ENCODE assay signal across 1 cellular context in the genomic region with DNA sequence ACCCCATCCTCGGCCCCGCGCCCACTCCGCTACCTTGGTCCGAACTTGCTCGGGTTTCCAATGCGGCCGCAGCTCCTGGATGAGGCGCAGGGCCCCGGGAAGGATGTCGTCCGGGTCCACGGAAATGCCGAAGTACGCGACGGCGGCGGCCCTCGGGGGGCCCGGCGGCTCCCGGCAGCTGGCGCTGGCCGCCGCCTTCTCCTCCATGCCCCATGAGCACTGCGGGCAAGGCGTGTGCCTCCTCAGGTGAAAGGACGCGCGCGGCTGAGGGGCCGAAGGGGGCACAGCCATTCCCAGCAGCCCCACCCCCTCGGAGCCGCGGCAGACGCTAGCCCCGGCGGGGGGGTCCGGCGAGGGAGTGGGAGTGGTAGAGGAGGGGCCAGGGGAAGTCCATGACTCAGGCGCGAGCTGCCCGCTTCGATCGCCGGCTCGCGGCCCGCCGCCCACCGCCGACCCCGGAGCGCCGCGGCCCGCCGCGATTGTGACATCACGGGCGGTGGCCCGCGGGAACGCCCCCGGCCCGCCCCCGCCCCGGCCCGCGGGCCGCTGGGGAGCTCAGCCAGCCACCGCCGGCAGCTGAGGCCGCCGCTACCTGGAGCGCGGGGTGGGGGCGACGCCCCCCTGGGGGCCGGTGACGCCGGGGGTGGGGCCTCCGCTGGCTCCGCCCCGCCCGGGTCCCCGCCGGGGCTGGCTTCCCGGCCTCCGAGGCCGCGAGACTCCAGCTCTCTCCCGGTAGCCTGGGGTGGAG.
A peak's percentile ranks its signal among the peaks of the same experiment; 100 is the strongest.
TF ChIP-seq lines count a peak whose summit lies in the region.

A gene with protein sequence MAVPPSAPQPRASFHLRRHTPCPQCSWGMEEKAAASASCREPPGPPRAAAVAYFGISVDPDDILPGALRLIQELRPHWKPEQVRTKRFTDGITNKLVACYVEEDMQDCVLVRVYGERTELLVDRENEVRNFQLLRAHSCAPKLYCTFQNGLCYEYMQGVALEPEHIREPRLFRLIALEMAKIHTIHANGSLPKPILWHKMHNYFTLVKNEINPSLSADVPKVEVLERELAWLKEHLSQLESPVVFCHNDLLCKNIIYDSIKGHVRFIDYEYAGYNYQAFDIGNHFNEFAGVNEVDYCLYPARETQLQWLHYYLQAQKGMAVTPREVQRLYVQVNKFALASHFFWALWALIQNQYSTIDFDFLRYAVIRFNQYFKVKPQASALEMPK (minus strand): TSS at position 483 of the 748 bp plus-strand sequence. CDS start 192 bp downstream, at position 291.

TF ChIP-seq in HepG2, 621 proteins besides CTCF, POLR2A, EP300 and RAD21 (continued from another document and continues in another):
- TF ChIP-seq, protein P1, sequence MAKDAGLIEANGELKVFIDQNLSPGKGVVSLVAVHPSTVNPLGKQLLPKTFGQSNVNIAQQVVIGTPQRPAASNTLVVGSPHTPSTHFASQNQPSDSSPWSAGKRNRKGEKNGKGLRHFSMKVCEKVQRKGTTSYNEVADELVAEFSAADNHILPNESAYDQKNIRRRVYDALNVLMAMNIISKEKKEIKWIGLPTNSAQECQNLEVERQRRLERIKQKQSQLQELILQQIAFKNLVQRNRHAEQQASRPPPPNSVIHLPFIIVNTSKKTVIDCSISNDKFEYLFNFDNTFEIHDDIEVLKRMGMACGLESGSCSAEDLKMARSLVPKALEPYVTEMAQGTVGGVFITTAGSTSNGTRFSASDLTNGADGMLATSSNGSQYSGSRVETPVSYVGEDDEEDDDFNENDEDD (CRISPR knock-in tag; IDR thresholded peaks at IDR 0.05; ENCODE audit: borderline replicate concordance), result peak; percentile 12; the same call in 1 of the 2 replicates
- TF ChIP-seq ZNF546 (CRISPR knock-in tag; conservative IDR thresholded peaks at IDR 0.05), result 0 out of 2 replicates have a peak, but pooled peaks have one; percentile 66
- TF ChIP-seq, protein P2, sequence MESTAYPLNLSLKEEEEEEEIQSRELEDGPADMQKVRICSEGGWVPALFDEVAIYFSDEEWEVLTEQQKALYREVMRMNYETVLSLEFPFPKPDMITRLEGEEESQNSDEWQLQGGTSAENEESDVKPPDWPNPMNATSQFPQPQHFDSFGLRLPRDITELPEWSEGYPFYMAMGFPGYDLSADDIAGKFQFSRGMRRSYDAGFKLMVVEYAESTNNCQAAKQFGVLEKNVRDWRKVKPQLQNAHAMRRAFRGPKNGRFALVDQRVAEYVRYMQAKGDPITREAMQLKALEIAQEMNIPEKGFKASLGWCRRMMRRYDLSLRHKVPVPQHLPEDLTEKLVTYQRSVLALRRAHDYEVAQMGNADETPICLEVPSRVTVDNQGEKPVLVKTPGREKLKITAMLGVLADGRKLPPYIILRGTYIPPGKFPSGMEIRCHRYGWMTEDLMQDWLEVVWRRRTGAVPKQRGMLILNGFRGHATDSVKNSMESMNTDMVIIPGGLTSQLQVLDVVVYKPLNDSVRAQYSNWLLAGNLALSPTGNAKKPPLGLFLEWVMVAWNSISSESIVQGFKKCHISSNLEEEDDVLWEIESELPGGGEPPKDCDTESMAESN (CRISPR knock-in tag; conservative IDR thresholded peaks at IDR 0.05), result 0 out of 2 replicates have a peak, but pooled peaks have one; percentile 29
- peak; percentile 54; the same call in 1 of the 2 replicates for TF ChIP-seq KDM2A (CRISPR knock-in tag; IDR thresholded peaks at IDR 0.05; ENCODE audit: borderline replicate concordance, low read depth)
- TF ChIP-seq, protein P3, sequence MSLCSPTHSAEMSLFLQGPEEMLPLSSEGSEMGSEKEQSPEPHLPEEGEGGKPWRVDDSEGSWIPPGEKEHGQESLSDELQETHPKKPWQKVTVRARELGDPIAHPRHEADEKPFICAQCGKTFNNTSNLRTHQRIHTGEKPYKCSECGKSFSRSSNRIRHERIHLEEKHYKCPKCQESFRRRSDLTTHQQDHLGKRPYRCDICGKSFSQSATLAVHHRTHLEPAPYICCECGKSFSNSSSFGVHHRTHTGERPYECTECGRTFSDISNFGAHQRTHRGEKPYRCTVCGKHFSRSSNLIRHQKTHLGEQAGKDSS (CRISPR knock-in tag; IDR thresholded peaks at IDR 0.05; ENCODE audit: borderline replicate concordance, low read depth), result no peak
- TF ChIP-seq, protein P4, sequence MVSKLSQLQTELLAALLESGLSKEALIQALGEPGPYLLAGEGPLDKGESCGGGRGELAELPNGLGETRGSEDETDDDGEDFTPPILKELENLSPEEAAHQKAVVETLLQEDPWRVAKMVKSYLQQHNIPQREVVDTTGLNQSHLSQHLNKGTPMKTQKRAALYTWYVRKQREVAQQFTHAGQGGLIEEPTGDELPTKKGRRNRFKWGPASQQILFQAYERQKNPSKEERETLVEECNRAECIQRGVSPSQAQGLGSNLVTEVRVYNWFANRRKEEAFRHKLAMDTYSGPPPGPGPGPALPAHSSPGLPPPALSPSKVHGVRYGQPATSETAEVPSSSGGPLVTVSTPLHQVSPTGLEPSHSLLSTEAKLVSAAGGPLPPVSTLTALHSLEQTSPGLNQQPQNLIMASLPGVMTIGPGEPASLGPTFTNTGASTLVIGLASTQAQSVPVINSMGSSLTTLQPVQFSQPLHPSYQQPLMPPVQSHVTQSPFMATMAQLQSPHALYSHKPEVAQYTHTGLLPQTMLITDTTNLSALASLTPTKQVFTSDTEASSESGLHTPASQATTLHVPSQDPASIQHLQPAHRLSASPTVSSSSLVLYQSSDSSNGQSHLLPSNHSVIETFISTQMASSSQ (IDR thresholded peaks at IDR 0.05; ENCODE audit: low read depth), result no peak
- TF ChIP-seq, protein P4 (CRISPR knock-in tag; IDR thresholded peaks at IDR 0.05; ENCODE audit: borderline replicate concordance), result 0 out of 2 replicates have a peak, but pooled peaks have one; percentile 61
- TF ChIP-seq, protein P5, sequence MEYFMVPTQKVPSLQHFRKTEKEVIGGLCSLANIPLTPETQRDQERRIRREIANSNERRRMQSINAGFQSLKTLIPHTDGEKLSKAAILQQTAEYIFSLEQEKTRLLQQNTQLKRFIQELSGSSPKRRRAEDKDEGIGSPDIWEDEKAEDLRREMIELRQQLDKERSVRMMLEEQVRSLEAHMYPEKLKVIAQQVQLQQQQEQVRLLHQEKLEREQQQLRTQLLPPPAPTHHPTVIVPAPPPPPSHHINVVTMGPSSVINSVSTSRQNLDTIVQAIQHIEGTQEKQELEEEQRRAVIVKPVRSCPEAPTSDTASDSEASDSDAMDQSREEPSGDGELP (IDR thresholded peaks at IDR 0.05; ENCODE audit: borderline replicate concordance, low read depth), result peak; percentile 7; the same call in 1 of the 2 replicates
- TF ChIP-seq SOX13 (IDR thresholded peaks at IDR 0.05), result no peak
- TF ChIP-seq SOX13 (CRISPR knock-in tag; conservative IDR thresholded peaks at IDR 0.05 in 1 of 2, IDR thresholded peaks at IDR 0.05 in 1 of 2), result 0 out of 4 replicates have a peak, but pooled peaks of 1 of the 2 experiments have one; percentile 18
- TF ChIP-seq ZSCAN22 (CRISPR knock-in tag; IDR thresholded peaks at IDR 0.05), result no peak
- TF ChIP-seq SAP130 (CRISPR knock-in tag; IDR thresholded peaks at IDR 0.05; ENCODE audit: low read depth), result peak; percentile 66; the same call in 1 of the 2 replicates
- TF ChIP-seq HNRNPK (IDR thresholded peaks at IDR 0.05; ENCODE audit: low read depth, low read length, poor library complexity, severe bottlenecking), result peak; percentile 67
- 0 out of 2 replicates have a peak, but pooled peaks have one; percentile 48 for TF ChIP-seq YEATS4 (CRISPR knock-in tag; IDR thresholded peaks at IDR 0.05; ENCODE audit: borderline replicate concordance)
- peak; percentile 56; the same call in 1 of the 2 replicates for TF ChIP-seq SP5 (CRISPR knock-in tag; IDR thresholded peaks at IDR 0.05; ENCODE audit: borderline replicate concordance, low read depth)
- TF ChIP-seq POLR2AphosphoS5 (IDR thresholded peaks at IDR 0.05; ENCODE audit: low read depth, low read length), result 0 out of 2 replicates have a peak, but pooled peaks have one; percentile 26
- peak; percentile 35; the same call in 1 of the 2 replicates for TF ChIP-seq ZNF768 (CRISPR knock-in tag; IDR thresholded peaks at IDR 0.05)
- TF ChIP-seq, protein P6, sequence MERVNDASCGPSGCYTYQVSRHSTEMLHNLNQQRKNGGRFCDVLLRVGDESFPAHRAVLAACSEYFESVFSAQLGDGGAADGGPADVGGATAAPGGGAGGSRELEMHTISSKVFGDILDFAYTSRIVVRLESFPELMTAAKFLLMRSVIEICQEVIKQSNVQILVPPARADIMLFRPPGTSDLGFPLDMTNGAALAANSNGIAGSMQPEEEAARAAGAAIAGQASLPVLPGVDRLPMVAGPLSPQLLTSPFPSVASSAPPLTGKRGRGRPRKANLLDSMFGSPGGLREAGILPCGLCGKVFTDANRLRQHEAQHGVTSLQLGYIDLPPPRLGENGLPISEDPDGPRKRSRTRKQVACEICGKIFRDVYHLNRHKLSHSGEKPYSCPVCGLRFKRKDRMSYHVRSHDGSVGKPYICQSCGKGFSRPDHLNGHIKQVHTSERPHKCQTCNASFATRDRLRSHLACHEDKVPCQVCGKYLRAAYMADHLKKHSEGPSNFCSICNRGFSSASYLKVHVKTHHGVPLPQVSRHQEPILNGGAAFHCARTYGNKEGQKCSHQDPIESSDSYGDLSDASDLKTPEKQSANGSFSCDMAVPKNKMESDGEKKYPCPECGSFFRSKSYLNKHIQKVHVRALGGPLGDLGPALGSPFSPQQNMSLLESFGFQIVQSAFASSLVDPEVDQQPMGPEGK (CRISPR knock-in tag; IDR thresholded peaks at IDR 0.05), result peak; percentile 85
- TF ChIP-seq ZBTB1 (CRISPR knock-in tag; IDR thresholded peaks at IDR 0.05; ENCODE audit: borderline replicate concordance), result no peak
- TF ChIP-seq, protein P7, sequence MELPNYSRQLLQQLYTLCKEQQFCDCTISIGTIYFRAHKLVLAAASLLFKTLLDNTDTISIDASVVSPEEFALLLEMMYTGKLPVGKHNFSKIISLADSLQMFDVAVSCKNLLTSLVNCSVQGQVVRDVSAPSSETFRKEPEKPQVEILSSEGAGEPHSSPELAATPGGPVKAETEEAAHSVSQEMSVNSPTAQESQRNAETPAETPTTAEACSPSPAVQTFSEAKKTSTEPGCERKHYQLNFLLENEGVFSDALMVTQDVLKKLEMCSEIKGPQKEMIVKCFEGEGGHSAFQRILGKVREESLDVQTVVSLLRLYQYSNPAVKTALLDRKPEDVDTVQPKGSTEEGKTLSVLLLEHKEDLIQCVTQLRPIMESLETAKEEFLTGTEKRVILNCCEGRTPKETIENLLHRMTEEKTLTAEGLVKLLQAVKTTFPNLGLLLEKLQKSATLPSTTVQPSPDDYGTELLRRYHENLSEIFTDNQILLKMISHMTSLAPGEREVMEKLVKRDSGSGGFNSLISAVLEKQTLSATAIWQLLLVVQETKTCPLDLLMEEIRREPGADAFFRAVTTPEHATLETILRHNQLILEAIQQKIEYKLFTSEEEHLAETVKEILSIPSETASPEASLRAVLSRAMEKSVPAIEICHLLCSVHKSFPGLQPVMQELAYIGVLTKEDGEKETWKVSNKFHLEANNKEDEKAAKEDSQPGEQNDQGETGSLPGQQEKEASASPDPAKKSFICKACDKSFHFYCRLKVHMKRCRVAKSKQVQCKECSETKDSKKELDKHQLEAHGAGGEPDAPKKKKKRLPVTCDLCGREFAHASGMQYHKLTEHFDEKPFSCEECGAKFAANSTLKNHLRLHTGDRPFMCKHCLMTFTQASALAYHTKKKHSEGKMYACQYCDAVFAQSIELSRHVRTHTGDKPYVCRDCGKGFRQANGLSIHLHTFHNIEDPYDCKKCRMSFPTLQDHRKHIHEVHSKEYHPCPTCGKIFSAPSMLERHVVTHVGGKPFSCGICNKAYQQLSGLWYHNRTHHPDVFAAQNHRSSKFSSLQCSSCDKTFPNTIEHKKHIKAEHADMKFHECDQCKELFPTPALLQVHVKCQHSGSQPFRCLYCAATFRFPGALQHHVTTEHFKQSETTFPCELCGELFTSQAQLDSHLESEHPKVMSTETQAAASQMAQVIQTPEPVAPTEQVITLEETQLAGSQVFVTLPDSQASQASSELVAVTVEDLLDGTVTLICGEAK (IDR thresholded peaks at IDR 0.05), result no peak
- TF ChIP-seq, protein P7 (CRISPR knock-in tag; IDR thresholded peaks at IDR 0.05), result peak; percentile 20; the same call in 1 of the 2 replicates
- TF ChIP-seq CEBPB (IDR thresholded peaks at IDR 0.05; ENCODE audit: borderline replicate concordance, low read depth, low read length), result peak; percentile 44; the same call in 1 of the 2 replicates
- TF ChIP-seq THAP11 (CRISPR knock-in tag; IDR thresholded peaks at IDR 0.05), result peak; percentile 47; the same call in 1 of the 2 replicates
- no peak for TF ChIP-seq ZKSCAN8 (CRISPR knock-in tag; IDR thresholded peaks at IDR 0.05; ENCODE audit: borderline replicate concordance)
